ENCODE assay signal across 9 cellular contexts in the genomic region with DNA sequence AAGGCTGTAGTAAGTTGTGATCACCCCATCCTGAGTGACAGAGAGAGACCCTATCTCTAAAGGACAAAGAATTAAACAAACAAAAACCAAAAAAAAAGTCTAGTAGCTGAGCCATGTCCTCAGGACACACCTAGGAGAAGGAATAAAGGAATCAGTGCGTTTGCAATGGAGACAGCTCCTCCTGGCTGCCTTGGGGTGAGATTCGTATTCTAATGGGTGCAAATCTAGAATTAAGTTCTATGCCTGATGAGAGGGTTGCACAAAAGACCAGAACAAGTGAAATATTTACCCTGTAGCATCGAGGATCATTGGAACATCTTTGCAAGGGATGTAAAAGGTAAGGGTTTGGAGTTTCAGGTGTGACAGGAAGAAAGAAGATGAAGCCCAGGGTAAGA.
DNase-seq lines count a peak whose midpoint lies in the region; ATAC-seq lines count a peak whose summit lies in the region.
"Had no signal": no experiment of that assay in that cellular context is flagged by ENCODE, and none has a peak within 500 bp of the region (broad histone marks: within the 10 kb centered on the region; RNA-seq: fewer than 3 reads in every experiment).

No MANE protein-coding gene starts in this region.

- no peaks in the 10 kb centered on the region for H3K4me1 ChIP-seq in iPS-15b (ENCODE audit: control insufficient read depth, insufficient read depth, low read length)

- no peaks in the 10 kb centered on the region for H3K9me3 Mint-ChIP-seq in activated CD4-positive, alpha-beta T cell treated with anti-CD3 and anti-CD28 coated beads, Interleukin-2, amount 10 ng/mL, durations not matched to agents 7 days and 5 days
- no peaks in the 10 kb centered on the region for H3K9me3 Mint-ChIP-seq in activated naive CD4-positive, alpha-beta T cell treated with anti-CD3 and anti-CD28 coated beads, Interleukin-2, amount 50 U/mL, for 72 hours
- H3K9me3 Mint-ChIP-seq in stimulated activated naive CD8-positive, alpha-beta T cell treated with anti-CD3 and anti-CD28 coated beads, Interleukin-15, amount 100 ng/mL, for 72 hours, result no peaks in the 10 kb centered on the region

- H3K27me3 Mint-ChIP-seq in activated CD4-positive, alpha-beta T cell treated with anti-CD3 and anti-CD28 coated beads, Interleukin-2, amount 10 ng/mL, durations not matched to agents 7 days and 5 days, result peaks cover 3% of the 10 kb centered on the region
- H3K27me3 Mint-ChIP-seq in stimulated activated naive CD8-positive, alpha-beta T cell treated with anti-CD3 and anti-CD28 coated beads, Interleukin-15, amount 100 ng/mL, for 72 hours, result no peaks in the 10 kb centered on the region

- no peaks in the 10 kb centered on the region for H3K27me3 ChIP-seq in iPS-15b (ENCODE audit: control insufficient read depth, insufficient read depth, low read length)

- in situ Hi-C loops in KBM-7 (cut with MboI; ENCODE audit: low pct_unique_long_range_greater_than_20kb, low sequenced_read_pairs), result no loop called here

- POLR2A ChIA-PET in activated CD4-positive, alpha-beta T cell treated with anti-CD3 and anti-CD28 coated beads, Interleukin-2, amount 10 ng/mL, durations not matched to agents 7 days and 5 days (lab: Charles Lee), result no interaction called here

- H3K36me3 Mint-ChIP-seq in activated CD4-positive, alpha-beta T cell treated with anti-CD3 and anti-CD28 coated beads, Interleukin-2, amount 10 ng/mL, durations not matched to agents 7 days and 5 days (ENCODE audit: low read depth), result no peaks in the 10 kb centered on the region
- H3K36me3 Mint-ChIP-seq in activated naive CD4-positive, alpha-beta T cell treated with anti-CD3 and anti-CD28 coated beads, Interleukin-2, amount 50 U/mL, for 72 hours, result no peaks in the 10 kb centered on the region

- no peaks in the 10 kb centered on the region for H3K9me3 ChIP-seq in iPS-15b (ENCODE audit: control insufficient read depth, insufficient read depth, low read length)

- no peak overlapping the region for H3K9ac ChIP-seq in iPS-15b (ENCODE audit: low read depth, low read length)

- H3K4me1 Mint-ChIP-seq in activated CD4-positive, alpha-beta T cell treated with anti-CD3 and anti-CD28 coated beads, Interleukin-2, amount 10 ng/mL, durations not matched to agents 7 days and 5 days, result peaks cover 46% of the 10 kb centered on the region
- peaks cover 43% of the 10 kb centered on the region for H3K4me1 Mint-ChIP-seq in stimulated activated naive CD8-positive, alpha-beta T cell treated with anti-CD3 and anti-CD28 coated beads, Interleukin-15, amount 100 ng/mL, for 72 hours

- H3K4me3 ChIP-seq in iPS-15b (ENCODE audit: low read depth, low read length), result peak overlapping the region; percentile 20

- CTCF ChIA-PET in activated CD4-positive, alpha-beta T cell treated with anti-CD3 and anti-CD28 coated beads, Interleukin-2, amount 10 ng/mL, durations not matched to agents 7 days and 5 days (lab: Charles Lee), result no interaction called here

- no peaks in the 10 kb centered on the region for H3K36me3 ChIP-seq in iPS-15b (ENCODE audit: control insufficient read depth, insufficient read depth, low read length)

- peak overlapping the region; percentile 87 for H3K27ac Mint-ChIP-seq in activated CD4-positive, alpha-beta T cell treated with anti-CD3 and anti-CD28 coated beads, Interleukin-2, amount 10 ng/mL, durations not matched to agents 7 days and 5 days
- peak overlapping the region; percentile 39 to 84 for H3K27ac Mint-ChIP-seq in activated naive CD4-positive, alpha-beta T cell treated with anti-CD3 and anti-CD28 coated beads, Interleukin-2, amount 50 U/mL, for 72 hours
- H3K27ac Mint-ChIP-seq in stimulated activated naive CD8-positive, alpha-beta T cell treated with anti-CD3 and anti-CD28 coated beads, Interleukin-15, amount 100 ng/mL, for 72 hours, result peak overlapping the region; percentile 13 to 53

- no peak for ATAC-seq in activated naive CD4-positive, alpha-beta T cell treated with anti-CD3 and anti-CD28 coated beads, Interleukin-2, amount 50 U/mL, for 72 hours
- no peak for ATAC-seq in stimulated activated naive CD8-positive, alpha-beta T cell treated with anti-CD3 and anti-CD28 coated beads, Interleukin-15, amount 100 ng/mL, for 72 hours
- ATAC-seq in HG03097 (IDR thresholded peaks at IDR 0.05; ENCODE audit: low FRiP score, unreplicated experiment), result no peak
- ATAC-seq in HG02938 (IDR thresholded peaks at IDR 0.05; ENCODE audit: unreplicated experiment), result no peak

- peak overlapping the region; percentile 64 for H3K4me3 Mint-ChIP-seq in activated CD4-positive, alpha-beta T cell treated with anti-CD3 and anti-CD28 coated beads, Interleukin-2, amount 10 ng/mL, durations not matched to agents 7 days and 5 days
- H3K4me3 Mint-ChIP-seq in stimulated activated naive CD8-positive, alpha-beta T cell treated with anti-CD3 and anti-CD28 coated beads, Interleukin-15, amount 100 ng/mL, for 72 hours, result peak overlapping the region; percentile 62 to 68

- DNase-seq in activated CD4-positive, alpha-beta T cell treated with anti-CD3 and anti-CD28 coated beads, Interleukin-2, amount 10 ng/mL, durations not matched to agents 7 days and 5 days, result no peak
- DNase-seq in activated CD4-positive, alpha-beta T cell treated with anti-CD3 and anti-CD28 coated beads, Interleukin-2, amount 50 U/mL, for 1 hour, result no peak
- no peak for DNase-seq in activated naive CD4-positive, alpha-beta T cell treated with anti-CD3 and anti-CD28 coated beads, Interleukin-2, amount 50 U/mL, for 72 hours (ENCODE audit: low spot score in 2 of 2)
- DNase-seq in stimulated activated naive CD8-positive, alpha-beta T cell treated with anti-CD3 and anti-CD28 coated beads, Interleukin-15, amount 100 ng/mL, for 72 hours, result no peak
- DNase-seq in KBM-7, result no peak
- DNase-seq: NCI-H446 treated with DMSO at 0.1 percent for 48 hours had no signal

Comparison
In these comparisons a context has a peak if more than half of its experiments do, and no peak if none do; other contexts are left out.
1. H3K27ac Mint-ChIP-seq: peak in every context shown above with its lines; median percentile 87 in activated CD4-positive, alpha-beta T cell treated with anti-CD3 and anti-CD28 coated beads, Interleukin-2, amount 10 ng/mL, durations not matched to agents 7 days and 5 days; 62 in activated naive CD4-positive, alpha-beta T cell treated with anti-CD3 and anti-CD28 coated beads, Interleukin-2, amount 50 U/mL, for 72 hours; 33 in stimulated activated naive CD8-positive, alpha-beta T cell treated with anti-CD3 and anti-CD28 coated beads, Interleukin-15, amount 100 ng/mL, for 72 hours.